1 cellular context compared by ENCODE assay signal in genomic region chr2:238158807-238159539, GRCh38.
TF ChIP-seq lines count a peak whose summit lies in the region.

Gene ERFE, plus strand, starts transcription at chr2:238158970. Its CDS starts 38 bp downstream, at chr2:238159008.

TF ChIP-seq in HepG2, 621 proteins besides CTCF, POLR2A, EP300 and RAD21 (continued from another document and continues in another):
- TF ChIP-seq DZIP1 (CRISPR knock-in tag; IDR thresholded peaks at IDR 0.05) (no peak), ATF2 (CRISPR knock-in tag; IDR thresholded peaks at IDR 0.05) (no peak), AGO1 (IDR thresholded peaks at IDR 0.05; ENCODE audit: low read depth, low read length, poor library complexity, severe bottlenecking) (no peak), ZBTB40 (IDR thresholded peaks at IDR 0.05) (no peak), ZBTB40 (CRISPR knock-in tag; IDR thresholded peaks at IDR 0.05) (no peak), MLX (CRISPR knock-in tag; IDR thresholded peaks at IDR 0.05) (no peak), CBFB (CRISPR knock-in tag; IDR thresholded peaks at IDR 0.05) (no peak), ONECUT2 (CRISPR knock-in tag; IDR thresholded peaks at IDR 0.05) (no peak), MAX (IDR thresholded peaks at IDR 0.05) (peak; percentile 76), TFDP2 (CRISPR knock-in tag; IDR thresholded peaks at IDR 0.05) (peak; percentile 89), ZSCAN29 (CRISPR knock-in tag; conservative IDR thresholded peaks at IDR 0.05) (peak; percentile 99), CHCHD3 (CRISPR knock-in tag; IDR thresholded peaks at IDR 0.05) (no peak), XRCC5 (optimal IDR thresholded peaks at IDR 0.05; ENCODE audit: low read length) (no peak), KLF9 (CRISPR knock-in tag; IDR thresholded peaks at IDR 0.05; ENCODE audit: low read depth) (no peak), ASH2L (IDR thresholded peaks at IDR 0.05; ENCODE audit: insufficient read length, low read depth, low read length) (no peak), ZNF281 (CRISPR knock-in tag; IDR thresholded peaks at IDR 0.05; ENCODE audit: borderline replicate concordance) (peak; percentile 79), ZNF777 (CRISPR knock-in tag; IDR thresholded peaks at IDR 0.05) (peak; percentile 51; the same call in 1 of the 2 replicates), FOSL1 (CRISPR knock-in tag; IDR thresholded peaks at IDR 0.05; ENCODE audit: borderline replicate concordance) (no peak), ZNF646 (CRISPR knock-in tag; IDR thresholded peaks at IDR 0.05) (no peak), PATZ1 (CRISPR knock-in tag; IDR thresholded peaks at IDR 0.05) (peak; percentile 61), ZNF121 (CRISPR knock-in tag; IDR thresholded peaks at IDR 0.05) (no peak), MAZ (IDR thresholded peaks at IDR 0.05; ENCODE audit: borderline replicate concordance, low read depth, low read length) (0 out of 2 replicates have a peak, but pooled peaks have one; percentile 24), MAZ (CRISPR knock-in tag; IDR thresholded peaks at IDR 0.05; ENCODE audit: low read depth) (peak; percentile 33; the same call in 1 of the 2 replicates)
